Comparison of ENCODE assay signal across 1 cellular context in the genomic region with DNA sequence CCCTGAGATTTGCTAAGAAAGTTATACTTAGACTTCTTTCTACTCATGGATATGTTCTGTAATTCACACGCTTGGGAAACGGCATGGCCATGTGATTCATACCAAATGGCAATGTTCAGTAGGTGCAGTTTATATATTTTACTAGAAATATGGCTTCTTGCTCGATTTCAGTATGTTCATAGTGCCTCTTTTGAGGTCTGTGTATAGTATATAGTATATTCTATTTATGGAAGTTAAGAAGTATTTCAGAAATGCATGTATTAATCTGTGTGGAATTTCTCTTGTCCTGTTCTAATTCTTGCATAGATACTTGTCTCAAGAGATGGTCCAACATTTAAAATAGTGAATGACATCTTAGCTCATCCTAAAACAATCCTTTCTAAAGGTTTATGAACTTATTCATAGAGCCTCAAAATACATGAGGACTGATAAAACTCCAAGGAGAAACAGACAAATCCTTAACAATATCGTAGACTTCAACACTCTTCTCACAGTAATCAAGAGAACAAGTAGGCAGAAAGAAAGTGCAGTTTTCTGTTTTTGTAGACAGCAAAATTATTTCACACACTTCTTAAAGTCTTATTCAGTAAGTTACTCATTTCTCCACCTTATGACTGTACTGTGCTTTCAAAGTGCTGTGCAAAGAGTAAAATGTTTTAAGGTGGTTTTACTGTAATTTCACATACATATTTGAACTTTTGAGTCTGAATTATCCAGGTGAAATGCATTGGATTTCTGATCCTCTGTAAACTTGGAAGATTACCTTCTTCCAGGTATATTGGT.
TF ChIP-seq lines count a peak whose summit lies in the region.

No MANE protein-coding gene starts in this region.

TF ChIP-seq in WTC11, 78 proteins besides CTCF, POLR2A, EP300 and RAD21 (continued from another document):
- TF ChIP-seq, protein P1, sequence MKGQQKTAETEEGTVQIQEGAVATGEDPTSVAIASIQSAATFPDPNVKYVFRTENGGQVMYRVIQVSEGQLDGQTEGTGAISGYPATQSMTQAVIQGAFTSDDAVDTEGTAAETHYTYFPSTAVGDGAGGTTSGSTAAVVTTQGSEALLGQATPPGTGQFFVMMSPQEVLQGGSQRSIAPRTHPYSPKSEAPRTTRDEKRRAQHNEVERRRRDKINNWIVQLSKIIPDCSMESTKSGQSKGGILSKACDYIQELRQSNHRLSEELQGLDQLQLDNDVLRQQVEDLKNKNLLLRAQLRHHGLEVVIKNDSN (CRISPR knock-in tag; IDR thresholded peaks at IDR 0.05): no peak
- no peak for TF ChIP-seq ZNF263 (CRISPR knock-in tag; IDR thresholded peaks at IDR 0.05; ENCODE audit: low read depth)
- no peak for TF ChIP-seq NR1H2 (CRISPR knock-in tag; IDR thresholded peaks at IDR 0.05)
- no peak for TF ChIP-seq JAZF1 (CRISPR knock-in tag; IDR thresholded peaks at IDR 0.05)
- TF ChIP-seq MXD4 (CRISPR knock-in tag; IDR thresholded peaks at IDR 0.05; ENCODE audit: borderline replicate concordance): no peak
- TF ChIP-seq ESRRA (CRISPR knock-in tag; IDR thresholded peaks at IDR 0.05; ENCODE audit: borderline replicate concordance): no peak
- TF ChIP-seq, protein P2, sequence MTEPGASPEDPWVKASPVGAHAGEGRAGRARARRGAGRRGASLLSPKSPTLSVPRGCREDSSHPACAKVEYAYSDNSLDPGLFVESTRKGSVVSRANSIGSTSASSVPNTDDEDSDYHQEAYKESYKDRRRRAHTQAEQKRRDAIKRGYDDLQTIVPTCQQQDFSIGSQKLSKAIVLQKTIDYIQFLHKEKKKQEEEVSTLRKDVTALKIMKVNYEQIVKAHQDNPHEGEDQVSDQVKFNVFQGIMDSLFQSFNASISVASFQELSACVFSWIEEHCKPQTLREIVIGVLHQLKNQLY (CRISPR knock-in tag; IDR thresholded peaks at IDR 0.05): no peak
